Comparison of ENCODE assay signal across 26 cellular contexts in genomic region chr3:153484842-153485241, GRCh38.
DNase-seq lines count a peak whose midpoint lies in the region; ATAC-seq and TF ChIP-seq lines count a peak whose summit lies in the region.
"Had no signal": no experiment of that assay in that cellular context is flagged by ENCODE, and none has a peak within 500 bp of the region (broad histone marks: within the 10 kb centered on the region; RNA-seq: fewer than 3 reads in every experiment).

No MANE protein-coding gene starts in this region.

- peak overlapping the region; percentile 15 for H3K27ac Mint-ChIP-seq in activated T-cell treated with anti-CD3 and anti-CD28 coated beads, Interleukin-2, amount 50 U/mL, for 24 hours
- H3K27ac Mint-ChIP-seq in natural killer cell = no peak overlapping the region
- H3K27ac Mint-ChIP-seq: activated T-helper 2 cell treated with anti-CD3 and anti-CD28 coated beads, Interferon-gamma antibody, Interleukin-2, Interleukin-4, amounts not matched to agents 10 μg/mL and 5 μg/mL and 100 μg/mL, durations not matched to agents 14 hours and 24 hours and 36 hours; nephron progenitor cell had no signal

- no peak overlapping the region for H3K4me3 Mint-ChIP-seq in activated T-cell treated with anti-CD3 and anti-CD28 coated beads, Interleukin-2, amount 50 U/mL, for 24 hours
- H3K4me3 Mint-ChIP-seq in activated T-cell treated with anti-CD3 and anti-CD28 coated beads, Interleukin-2, amount 50 U/mL, for 4 hours = no peak overlapping the region
- H3K4me3 Mint-ChIP-seq in natural killer cell = no peak overlapping the region
- H3K4me3 Mint-ChIP-seq: nephron progenitor cell had no signal

- H3K4me2 ChIP-seq in KMS-11 (0 out of 2 replicates have a peak overlapping the region, but pooled peaks have one; percentile 4), osteoblast (ENCODE audit: insufficient read depth, low read length) (no peak overlapping the region)
- H3K4me2 ChIP-seq: A549 had no signal

- no peak overlapping the region for H3K9ac ChIP-seq in KMS-11

- no peaks in the 10 kb centered on the region for H3K9me3 Mint-ChIP-seq in activated T-cell treated with anti-CD3 and anti-CD28 coated beads, Interleukin-2, amount 50 U/mL, for 24 hours
- no peaks in the 10 kb centered on the region for H3K9me3 Mint-ChIP-seq in activated T-cell treated with anti-CD3 and anti-CD28 coated beads, Interleukin-2, amount 50 U/mL, for 4 hours
- H3K9me3 Mint-ChIP-seq in natural killer cell = no peaks in the 10 kb centered on the region
- H3K9me3 Mint-ChIP-seq: activated T-helper 2 cell treated with anti-CD3 and anti-CD28 coated beads, Interferon-gamma antibody, Interleukin-2, Interleukin-4, amounts not matched to agents 10 μg/mL and 5 μg/mL and 100 μg/mL, durations not matched to agents 14 hours and 24 hours and 36 hours; nephron progenitor cell had no signal

- DNase-seq in activated T-cell treated with anti-CD3 and anti-CD28 coated beads, Interleukin-2, amount 50 U/mL, for 24 hours = no peak
- DNase-seq in activated T-cell treated with anti-CD3 and anti-CD28 coated beads, Interleukin-2, amount 50 U/mL, for 4 hours = no peak
- DNase-seq in osteoblast (ENCODE audit: insufficient read length, low spot score, missing footprints) (peak; percentile 17), natural killer cell (no peak), AG20443 (ENCODE audit: low spot score) (no peak)
- DNase-seq in activated effector memory CD4-positive, alpha-beta T cell treated with Interleukin-2 at 50 U/mL for 16 hours = no peak
- DNase-seq: dermis blood vessel endothelial cell; DMS153; esophagus squamous epithelium; left cardiac atrium; NCI-H1048; NCI-H1694 treated with DMSO at 0.1 percent for 48 hours; nephron progenitor cell; ovary; PC-3; retina; small intestine; stimulated activated CD4-positive, alpha-beta T cell treated with anti-CD3 and anti-CD28 coated beads, Interleukin-1b, Interleukin-23, amount 100 ng/mL, for 48 hours; stimulated activated CD8-positive, alpha-beta memory T cell treated with anti-CD3 and anti-CD28 coated beads, Interleukin-4, amount 100 ng/mL, for 48 hours had no signal

- intact Hi-C loops in natural killer cell (cut with micrococcal nuclease) = no loop called here

- no peaks in the 10 kb centered on the region for H3K27me3 Mint-ChIP-seq in activated T-cell treated with anti-CD3 and anti-CD28 coated beads, Interleukin-2, amount 50 U/mL, for 24 hours
- no peaks in the 10 kb centered on the region for H3K27me3 Mint-ChIP-seq in activated T-cell treated with anti-CD3 and anti-CD28 coated beads, Interleukin-2, amount 50 U/mL, for 4 hours (ENCODE audit: low read depth)
- H3K27me3 Mint-ChIP-seq in natural killer cell (ENCODE audit: low read depth in 2 of 2) = peaks cover 0 to 4% of the 10 kb centered on the region in 2 donors

- no peaks in the 10 kb centered on the region for H3K36me3 ChIP-seq in KMS-11 (ENCODE audit: insufficient read depth)
- no peaks in the 10 kb centered on the region for H3K36me3 ChIP-seq in osteoblast (ENCODE audit: insufficient read depth, low read length)
- H3K36me3 ChIP-seq: esophagus squamous epithelium, ovary, tibial nerve had no signal

- no peaks in the 10 kb centered on the region for H3K36me3 Mint-ChIP-seq in activated T-cell treated with anti-CD3 and anti-CD28 coated beads, Interleukin-2, amount 50 U/mL, for 24 hours (ENCODE audit: low read depth)
- H3K36me3 Mint-ChIP-seq in activated T-cell treated with anti-CD3 and anti-CD28 coated beads, Interleukin-2, amount 50 U/mL, for 4 hours (ENCODE audit: insufficient read depth) = no peaks in the 10 kb centered on the region
- no peaks in the 10 kb centered on the region for H3K36me3 Mint-ChIP-seq in natural killer cell

- TF ChIP-seq CTCF in KMS-11 (conservative IDR thresholded peaks at IDR 0.05; ENCODE audit: low read depth, low read length) = no peak
- TF ChIP-seq CTCF in osteoblast (IDR thresholded peaks at IDR 0.05; ENCODE audit: extremely low read depth, low read depth, low read length) = no peak
- TF ChIP-seq CTCF in natural killer cell (IDR thresholded peaks at IDR 0.05) = no peak

- H2AFZ ChIP-seq in KMS-11 (ENCODE audit: low read depth) (no peak overlapping the region), osteoblast (ENCODE audit: low read length) (no peak overlapping the region)

- peaks cover 9% of the 10 kb centered on the region for H3K4me1 Mint-ChIP-seq in activated T-cell treated with anti-CD3 and anti-CD28 coated beads, Interleukin-2, amount 50 U/mL, for 24 hours (ENCODE audit: low read depth)
- H3K4me1 Mint-ChIP-seq in activated T-cell treated with anti-CD3 and anti-CD28 coated beads, Interleukin-2, amount 50 U/mL, for 4 hours (ENCODE audit: low read depth) = peaks cover 10% of the 10 kb centered on the region
- H3K4me1 Mint-ChIP-seq in natural killer cell = peaks cover 6 to 21% of the 10 kb centered on the region in 2 donors
- H3K4me1 Mint-ChIP-seq: nephron progenitor cell had no signal

- H3K4me1 ChIP-seq in KMS-11 (ENCODE audit: low read depth, poor library complexity, severe bottlenecking) = no peaks in the 10 kb centered on the region
- no peaks in the 10 kb centered on the region for H3K4me1 ChIP-seq in osteoblast (ENCODE audit: insufficient read depth, low read length)
- H3K4me1 ChIP-seq: A549, esophagus squamous epithelium, tibial nerve had no signal

- H3K79me2 ChIP-seq in KMS-11 (ENCODE audit: insufficient read depth, low read depth) (no peaks in the 10 kb centered on the region), osteoblast (ENCODE audit: insufficient read depth, low read length) (no peaks in the 10 kb centered on the region)

- ATAC-seq in activated T-cell treated with anti-CD3 and anti-CD28 coated beads, Interleukin-2, amount 50 U/mL, for 4 hours = no peak
- ATAC-seq in GM18909 (IDR thresholded peaks at IDR 0.05; ENCODE audit: poor library complexity, unreplicated experiment) (peak; percentile 38), natural killer cell (no peak)
- ATAC-seq: A549, HepG2, left cardiac atrium, PC-3, SK-N-SH treated with all-trans-retinoic acid at 6 μM for 48 hours had no signal

- H3K27me3 ChIP-seq in KMS-11 (ENCODE audit: insufficient read depth, low read depth) (no peaks in the 10 kb centered on the region), osteoblast (ENCODE audit: insufficient read depth, low read length) (no peaks in the 10 kb centered on the region)
- H3K27me3 ChIP-seq: esophagus squamous epithelium, ovary, tibial nerve had no signal

- no peaks in the 10 kb centered on the region for H3K9me3 ChIP-seq in osteoblast (ENCODE audit: low read depth, low read length)
- H3K9me3 ChIP-seq: A549, esophagus squamous epithelium, ovary, tibial nerve had no signal

- H3K4me3 ChIP-seq in KMS-11 (IDR thresholded peaks at IDR 0.05; ENCODE audit: insufficient read depth, low read depth, low read length) = no peak overlapping the region
- no peak overlapping the region for H3K4me3 ChIP-seq in osteoblast (ENCODE audit: insufficient read depth, low read length)
- H3K4me3 ChIP-seq: A549, esophagus squamous epithelium, ovary, tibial nerve had no signal

- H4K20me1 ChIP-seq in KMS-11 (ENCODE audit: insufficient read depth) = no peaks in the 10 kb centered on the region
- no peaks in the 10 kb centered on the region for H4K20me1 ChIP-seq in osteoblast (ENCODE audit: insufficient read depth, low read length)

- H3K27ac ChIP-seq in KMS-11 (no peak overlapping the region), osteoblast (ENCODE audit: low read depth, low read length) (no peak overlapping the region)
- H3K27ac ChIP-seq: A549, esophagus squamous epithelium, ovary, tibial nerve had no signal
